ENCODE assay signal across 9 cellular contexts in genomic region chr13:48156466-48156865, GRCh38.
DNase-seq lines count a peak whose midpoint lies in the region; ATAC-seq and TF ChIP-seq lines count a peak whose summit lies in the region.
"Had no signal": no experiment of that assay in that cellular context is flagged by ENCODE, and none has a peak within 500 bp of the region (broad histone marks: within the 10 kb centered on the region; RNA-seq: fewer than 3 reads in every experiment).

No MANE protein-coding gene starts in this region.

- intact Hi-C loops in esophagus muscularis mucosa (cut with DNase I), result no loop called here

- H3K27me3 ChIP-seq in esophagus muscularis mucosa, result no peaks in the 10 kb centered on the region

- H3K9me3 ChIP-seq in esophagus muscularis mucosa, result no peaks in the 10 kb centered on the region

- H3K4me1 Mint-ChIP-seq in activated CD4-positive, alpha-beta T cell treated with anti-CD3 and anti-CD28 coated beads, Interleukin-2, amount 10 ng/mL, durations not matched to agents 7 days and 5 days, result peaks cover 69% of the 10 kb centered on the region

- H3K27ac ChIP-seq in esophagus muscularis mucosa (replicated peaks in 1 of 4), result peak overlapping the region in 3 of 4 donors; percentile 7 to 45 (median 28)
- H3K27ac ChIP-seq: KMS-11 had no signal

- no peak for ATAC-seq in HG02973 (IDR thresholded peaks at IDR 0.05; ENCODE audit: unreplicated experiment)
- ATAC-seq in HG03095 (IDR thresholded peaks at IDR 0.05; ENCODE audit: unreplicated experiment), result no peak
- ATAC-seq in GM21423 (IDR thresholded peaks at IDR 0.05; ENCODE audit: unreplicated experiment), result no peak

- no peaks in the 10 kb centered on the region for H3K36me3 ChIP-seq in esophagus muscularis mucosa

- DNase-seq in HT-29 (ENCODE audit: low spot score), result peak; percentile 12
- DNase-seq in activated CD4-positive, alpha-beta T cell treated with anti-CD3 and anti-CD28 coated beads, Interleukin-2, amount 10 ng/mL, durations not matched to agents 7 days and 5 days, result peak; percentile 76
- no peak for DNase-seq in esophagus muscularis mucosa (ENCODE audit: extremely low spot score)
- peak; percentile 35 to 61 (median 58) for DNase-seq in stimulated activated CD4-positive, alpha-beta T cell treated with anti-CD3 and anti-CD28 coated beads, TNF-alpha, amount 100 ng/mL, for 48 hours (ENCODE audit: low read depth in 3 of 3)
- DNase-seq in NCI-H524 treated with DMSO at 0.1 percent for 48 hours (lab: John Stamatoyannopoulos, UW), result no peak

- peaks cover 2 to 16% (median 9%) of the 10 kb centered on the region in 4 donors for H3K4me1 ChIP-seq in esophagus muscularis mucosa

- no peak for TF ChIP-seq EP300 in esophagus muscularis mucosa (IDR thresholded peaks at IDR 0.05)

- TF ChIP-seq POLR2A in esophagus muscularis mucosa (IDR thresholded peaks at IDR 0.05; ENCODE audit: low read depth), result no peak

- TF ChIP-seq CTCF in esophagus muscularis mucosa (IDR thresholded peaks at IDR 0.05), result no peak

- POLR2A ChIA-PET in activated CD4-positive, alpha-beta T cell treated with anti-CD3 and anti-CD28 coated beads, Interleukin-2, amount 10 ng/mL, durations not matched to agents 7 days and 5 days (lab: Charles Lee), result interaction anchor here (0.6 kb wide), 1 partner anchor 39 kb away, joined by 4 read pairs; no protein-coding TSS in a partner anchor

- peak overlapping the region; percentile 92 for H3K27ac Mint-ChIP-seq in activated CD4-positive, alpha-beta T cell treated with anti-CD3 and anti-CD28 coated beads, Interleukin-2, amount 10 ng/mL, durations not matched to agents 7 days and 5 days

- peaks cover 1% of the 10 kb centered on the region for H3K36me3 Mint-ChIP-seq in activated CD4-positive, alpha-beta T cell treated with anti-CD3 and anti-CD28 coated beads, Interleukin-2, amount 10 ng/mL, durations not matched to agents 7 days and 5 days (ENCODE audit: low read depth)

- CTCF ChIA-PET in activated CD4-positive, alpha-beta T cell treated with anti-CD3 and anti-CD28 coated beads, Interleukin-2, amount 10 ng/mL, durations not matched to agents 7 days and 5 days (lab: Charles Lee), result interaction anchor here (0.9 kb wide), 2 partner anchors 21 to 420 kb away, joined by 3 to 5 read pairs; no protein-coding TSS in a partner anchor

- WGBS in esophagus muscularis mucosa, result 70% methylated on average over 6 of the region's 6 CpGs

- H3K27me3 Mint-ChIP-seq in activated CD4-positive, alpha-beta T cell treated with anti-CD3 and anti-CD28 coated beads, Interleukin-2, amount 10 ng/mL, durations not matched to agents 7 days and 5 days, result no peaks in the 10 kb centered on the region

- no peak overlapping the region for H3K4me3 ChIP-seq in esophagus muscularis mucosa

- peak overlapping the region; percentile 56 for H3K4me3 Mint-ChIP-seq in activated CD4-positive, alpha-beta T cell treated with anti-CD3 and anti-CD28 coated beads, Interleukin-2, amount 10 ng/mL, durations not matched to agents 7 days and 5 days

- H3K9me3 Mint-ChIP-seq in activated CD4-positive, alpha-beta T cell treated with anti-CD3 and anti-CD28 coated beads, Interleukin-2, amount 10 ng/mL, durations not matched to agents 7 days and 5 days, result no peaks in the 10 kb centered on the region

Comparison
In these comparisons a context has a peak if more than half of its experiments do, and no peak if none do; other contexts are left out.
1. DNase-seq: peak in HT-29 (single experiment), activated CD4-positive, alpha-beta T cell treated with anti-CD3 and anti-CD28 coated beads, Interleukin-2, amount 10 ng/mL, durations not matched to agents 7 days and 5 days (single experiment) and stimulated activated CD4-positive, alpha-beta T cell treated with anti-CD3 and anti-CD28 coated beads, TNF-alpha, amount 100 ng/mL, for 48 hours (3 of 3); none in esophagus muscularis mucosa (single experiment) and NCI-H524 treated with DMSO at 0.1 percent for 48 hours (single experiment).